In genomic region chr6:147906361-147906760, GRCh38 we compare ENCODE assay signal across 1 cellular context.
TF ChIP-seq lines count a peak whose summit lies in the region.

No MANE protein-coding gene starts in this region.

TF ChIP-seq in H1, 55 proteins besides CTCF, POLR2A, EP300 and RAD21:
- TF ChIP-seq RXRA (IDR thresholded peaks at IDR 0.05; ENCODE audit: insufficient read depth, low read depth, low read length), result no peak
- TF ChIP-seq, protein P1, sequence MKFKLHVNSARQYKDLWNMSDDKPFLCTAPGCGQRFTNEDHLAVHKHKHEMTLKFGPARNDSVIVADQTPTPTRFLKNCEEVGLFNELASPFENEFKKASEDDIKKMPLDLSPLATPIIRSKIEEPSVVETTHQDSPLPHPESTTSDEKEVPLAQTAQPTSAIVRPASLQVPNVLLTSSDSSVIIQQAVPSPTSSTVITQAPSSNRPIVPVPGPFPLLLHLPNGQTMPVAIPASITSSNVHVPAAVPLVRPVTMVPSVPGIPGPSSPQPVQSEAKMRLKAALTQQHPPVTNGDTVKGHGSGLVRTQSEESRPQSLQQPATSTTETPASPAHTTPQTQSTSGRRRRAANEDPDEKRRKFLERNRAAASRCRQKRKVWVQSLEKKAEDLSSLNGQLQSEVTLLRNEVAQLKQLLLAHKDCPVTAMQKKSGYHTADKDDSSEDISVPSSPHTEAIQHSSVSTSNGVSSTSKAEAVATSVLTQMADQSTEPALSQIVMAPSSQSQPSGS (IDR thresholded peaks at IDR 0.05; ENCODE audit: low read length), result no peak
- TF ChIP-seq KDM4A (IDR thresholded peaks at IDR 0.05; ENCODE audit: low read depth, low read length, severe bottlenecking), result no peak
- TF ChIP-seq, protein P2, sequence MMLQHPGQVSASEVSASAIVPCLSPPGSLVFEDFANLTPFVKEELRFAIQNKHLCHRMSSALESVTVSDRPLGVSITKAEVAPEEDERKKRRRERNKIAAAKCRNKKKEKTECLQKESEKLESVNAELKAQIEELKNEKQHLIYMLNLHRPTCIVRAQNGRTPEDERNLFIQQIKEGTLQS (IDR thresholded peaks at IDR 0.05; ENCODE audit: insufficient read depth, low read depth, low read length), result no peak
- TF ChIP-seq HDAC2 (IDR thresholded peaks at IDR 0.05; ENCODE audit: borderline replicate concordance in 1 of 2, low read depth in 2 of 2, low read length in 2 of 2), result no peak
- TF ChIP-seq MAX (IDR thresholded peaks at IDR 0.05), result no peak
- TF ChIP-seq, protein P3, sequence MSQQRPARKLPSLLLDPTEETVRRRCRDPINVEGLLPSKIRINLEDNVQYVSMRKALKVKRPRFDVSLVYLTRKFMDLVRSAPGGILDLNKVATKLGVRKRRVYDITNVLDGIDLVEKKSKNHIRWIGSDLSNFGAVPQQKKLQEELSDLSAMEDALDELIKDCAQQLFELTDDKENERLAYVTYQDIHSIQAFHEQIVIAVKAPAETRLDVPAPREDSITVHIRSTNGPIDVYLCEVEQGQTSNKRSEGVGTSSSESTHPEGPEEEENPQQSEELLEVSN (IDR thresholded peaks at IDR 0.05), result no peak
- no peak for TF ChIP-seq CHD1 (IDR thresholded peaks at IDR 0.05; ENCODE audit: low read depth, low read length)
- no peak for TF ChIP-seq MAFK (IDR thresholded peaks at IDR 0.05; ENCODE audit: low read depth, low read length)
- TF ChIP-seq JUND (IDR thresholded peaks at IDR 0.05; ENCODE audit: low read length), result no peak
- TF ChIP-seq BRCA1 (IDR thresholded peaks at IDR 0.05; ENCODE audit: low read depth, low read length), result no peak
- no peak for TF ChIP-seq JUN (IDR thresholded peaks at IDR 0.05; ENCODE audit: low read depth, low read length)
- TF ChIP-seq KDM5A (IDR thresholded peaks at IDR 0.05; ENCODE audit: low read length), result no peak
- no peak for TF ChIP-seq TCF12 (IDR thresholded peaks at IDR 0.05; ENCODE audit: low read depth, low read length)
- no peak for TF ChIP-seq EGR1 (IDR thresholded peaks at IDR 0.05; ENCODE audit: borderline replicate concordance, low read depth, low read length)
- no peak for TF ChIP-seq POLR2AphosphoS5 (IDR thresholded peaks at IDR 0.05; ENCODE audit: low read depth, low read length)
- TF ChIP-seq BACH1 (IDR thresholded peaks at IDR 0.05; ENCODE audit: low read length), result no peak
- no peak for TF ChIP-seq SIRT6 (IDR thresholded peaks at IDR 0.05; ENCODE audit: low read length)
- TF ChIP-seq GABPA (IDR thresholded peaks at IDR 0.05; ENCODE audit: borderline replicate concordance, insufficient read depth, low read length), result no peak
